31 cellular contexts compared by ENCODE assay signal in the genomic region with DNA sequence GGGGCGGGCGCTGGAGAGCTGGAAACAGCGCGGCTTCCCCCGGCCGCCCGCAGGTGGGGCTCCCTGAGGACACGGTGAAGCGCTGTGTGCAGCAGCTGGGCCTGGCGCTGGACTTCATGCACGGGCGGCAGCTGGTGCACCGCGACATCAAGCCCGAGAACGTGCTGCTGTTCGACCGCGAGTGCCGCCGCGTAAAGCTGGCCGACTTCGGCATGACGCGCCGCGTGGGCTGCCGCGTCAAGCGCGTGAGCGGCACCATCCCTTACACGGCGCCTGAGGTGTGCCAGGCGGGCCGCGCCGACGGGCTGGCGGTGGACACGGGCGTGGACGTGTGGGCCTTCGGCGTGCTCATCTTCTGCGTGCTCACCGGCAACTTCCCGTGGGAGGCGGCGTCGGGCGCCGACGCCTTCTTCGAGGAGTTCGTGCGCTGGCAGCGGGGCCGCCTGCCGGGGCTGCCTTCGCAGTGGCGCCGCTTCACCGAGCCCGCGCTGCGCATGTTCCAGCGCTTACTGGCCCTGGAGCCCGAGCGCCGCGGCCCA. TPM values are rescaled to one million over a fixed set of nuclear protein-coding genes. Genes with fewer than 3 reads are reported as not detected.
"Had no signal": no experiment of that assay in that cellular context is flagged by ENCODE, and none has a peak within 500 bp of the region (broad histone marks: within the 10 kb centered on the region; RNA-seq: fewer than 3 reads in every experiment).

No MANE protein-coding gene starts in this region.

- H3K36me3 ChIP-seq: left lung, lower lobe of right lung, right atrium auricular region, right lobe of liver, stomach, thoracic aorta, tibial artery, upper lobe of right lung had no signal

- H3K27ac Mint-ChIP-seq: nephron; stimulated activated naive B cell treated with anti-CD40 and anti-IgM and Interleukin-4, amounts not matched to agents 10 μg/mL and 1 μg/mL and 100 μg/mL, for 72 hours had no signal

- H3K4me2 ChIP-seq: smooth muscle cell had no signal

- H3K36me3 Mint-ChIP-seq: naive B cell; stimulated activated naive B cell treated with anti-CD40 and anti-IgM and Interleukin-4, amounts not matched to agents 10 μg/mL and 1 μg/mL and 100 μg/mL, for 72 hours had no signal

- ATAC-seq: left colon; left lung; lower lobe of right lung; right lobe of liver; stimulated activated naive B cell treated with anti-CD40 and anti-IgM and Interleukin-4, amounts not matched to agents 10 μg/mL and 1 μg/mL and 100 μg/mL, for 72 hours; stimulated activated naive CD8-positive, alpha-beta T cell treated with anti-CD3 and anti-CD28 coated beads, Interleukin-15, Interleukin-2, amounts not matched to agents 100 U/mL and 50 U/mL, for 24 hours; upper lobe of right lung had no signal

- H3K27me3 Mint-ChIP-seq: naive B cell; progenitor cell of endocrine pancreas; stimulated activated naive B cell treated with anti-CD40 and anti-IgM and Interleukin-4, amounts not matched to agents 10 μg/mL and 1 μg/mL and 100 μg/mL, for 72 hours had no signal

- H3K9me3 Mint-ChIP-seq: naive B cell; nephron; neural crest cell; stimulated activated naive B cell treated with anti-CD40 and anti-IgM and Interleukin-4, amounts not matched to agents 10 μg/mL and 1 μg/mL and 100 μg/mL, for 72 hours had no signal

- H3K27me3 ChIP-seq: left lung, right atrium auricular region, right lobe of liver, upper lobe of right lung had no signal

- H3K9me3 ChIP-seq: left lung, lower lobe of right lung, right atrium auricular region, right lobe of liver, stomach, thoracic aorta, tibial artery, upper lobe of right lung had no signal

- H3K9ac ChIP-seq: parathyroid adenoma had no signal

- H2AFZ ChIP-seq: parathyroid adenoma had no signal

- H3K4me3 ChIP-seq: left lung, lower lobe of right lung, right atrium auricular region, right lobe of liver, smooth muscle cell, stomach, thoracic aorta, tibial artery, upper lobe of right lung had no signal

- H3K79me2 ChIP-seq: parathyroid adenoma had no signal

- DNase-seq: head of caudate nucleus; hippocampal formation; left colon; left lung; mammary epithelial cell; mesenchymal stem cell; naive B cell; nucleus accumbens; stimulated activated CD4-positive, alpha-beta T cell treated with anti-CD3 and anti-CD28 coated beads, Interleukin-1b, Interleukin-23, amount 100 ng/mL, for 48 hours; stimulated activated CD4-positive, alpha-beta T cell treated with anti-CD3 and anti-CD28 coated beads, Interleukin-2, amount 100 ng/mL, for 48 hours; stimulated activated CD4-positive, alpha-beta T cell treated with anti-CD3 and anti-CD28 coated beads, Interleukin-4, amount 100 ng/mL, for 4 hours; stimulated activated CD8-positive, alpha-beta memory T cell treated with anti-CD3 and anti-CD28 coated beads, Interleukin-4, amount 100 ng/mL, for 48 hours; stimulated activated naive B cell treated with anti-CD40 and anti-IgM and Interleukin-4, amounts not matched to agents 10 μg/mL and 1 μg/mL and 100 μg/mL, for 72 hours; stimulated activated naive CD8-positive, alpha-beta T cell treated with anti-CD3 and anti-CD28 coated beads, Interleukin-15, Interleukin-2, amounts not matched to agents 100 U/mL and 50 U/mL, for 24 hours; stomach; tibial artery; upper lobe of right lung had no signal

- FAIRE-seq: keratinocyte, urothelium cell line had no signal

- H3K27ac ChIP-seq: left lung, lower lobe of right lung, parathyroid adenoma, right atrium auricular region, right lobe of liver, stomach, thoracic aorta, tibial artery, upper lobe of right lung had no signal

- H3K4me1 Mint-ChIP-seq: nephron had no signal

- H3K4me3 Mint-ChIP-seq: naive B cell; nephron; neural crest cell; stimulated activated naive B cell treated with anti-CD40 and anti-IgM and Interleukin-4, amounts not matched to agents 10 μg/mL and 1 μg/mL and 100 μg/mL, for 72 hours had no signal

- H3K4me1 ChIP-seq: left lung, lower lobe of right lung, parathyroid adenoma, right atrium auricular region, right lobe of liver, stomach, tibial artery, upper lobe of right lung had no signal

RNA-seq across cellular contexts. Expression of a gene that starts 43.2 kb away (rescaled TPM):
- total RNA-seq: lower lobe of right lung, pulmonary artery endothelial cell, skeletal muscle tissue had no signal
- polyA plus RNA-seq: liver had no signal
